Comparison of ENCODE assay signal across 8 cellular contexts in the genomic region with DNA sequence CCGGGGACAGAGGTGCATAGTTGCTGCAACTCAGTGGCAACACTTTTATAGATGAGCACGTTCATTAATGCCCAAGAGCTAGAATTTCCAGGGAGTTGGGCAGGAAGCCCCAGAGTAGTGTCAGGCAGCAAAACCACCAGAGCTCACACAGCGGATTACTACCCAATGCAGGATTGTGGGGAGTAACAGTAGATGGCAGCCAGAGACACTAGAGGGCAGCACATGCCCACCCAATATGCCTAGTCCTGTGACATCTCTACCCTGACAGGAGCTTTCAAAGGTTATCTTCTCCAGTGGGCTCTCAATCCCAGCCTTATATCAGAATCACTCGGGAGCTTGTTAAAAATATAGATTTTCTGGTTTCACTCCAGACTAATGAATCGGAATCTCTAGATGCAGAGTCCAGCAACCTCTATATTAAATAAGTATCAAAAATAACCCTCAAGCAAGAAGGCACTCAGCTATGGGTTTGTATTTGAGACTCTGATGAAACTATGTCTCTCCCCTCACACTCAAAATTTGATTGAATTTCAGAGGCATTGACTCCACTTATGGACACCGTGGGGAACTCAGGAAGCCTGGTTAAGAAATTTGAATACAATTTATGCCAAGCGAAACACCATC.
A peak's percentile ranks its signal among the peaks of the same experiment; 100 is the strongest.
DNase-seq lines count a peak whose midpoint lies in the region; ATAC-seq lines count a peak whose summit lies in the region.

No MANE protein-coding gene starts in this region.

- DNase-seq in activated gamma-delta T cell treated with Interleukin-2 at 50 U/mL for 16 hours = peak; percentile 76
- no peak for DNase-seq in activated gamma-delta T cell (lab: John Stamatoyannopoulos, UW)
- DNase-seq in NCI-H345 treated with DMSO at 0.1 percent for 48 hours (lab: John Stamatoyannopoulos, UW; ENCODE audit: unreplicated experiment) = peak; percentile 46
- peak; percentile 62 to 71 for DNase-seq in central memory CD8-positive, alpha-beta T cell (ENCODE audit: low spot score in 2 of 2)
- peak; percentile 66 for DNase-seq in kidney glomerular epithelial cell (lab: John Stamatoyannopoulos, UW)
- DNase-seq in stimulated activated CD4-positive, alpha-beta T cell treated with anti-CD3 and anti-CD28 coated beads, Interleukin-2, amount 100 ng/mL, for 4 hours (ENCODE audit: low read depth) = peak; percentile 70

- H3K9me3 Mint-ChIP-seq in central memory CD8-positive, alpha-beta T cell = no peaks in the 10 kb centered on the region

- peaks cover 63% of the 10 kb centered on the region for H3K27me3 Mint-ChIP-seq in central memory CD8-positive, alpha-beta T cell

- H3K27ac Mint-ChIP-seq in central memory CD8-positive, alpha-beta T cell (ENCODE audit: low read depth) = no peak overlapping the region

- no peaks in the 10 kb centered on the region for H3K36me3 Mint-ChIP-seq in central memory CD8-positive, alpha-beta T cell (ENCODE audit: insufficient read depth)

- H3K4me3 Mint-ChIP-seq in central memory CD8-positive, alpha-beta T cell = no peak overlapping the region

- no peaks in the 10 kb centered on the region for H3K4me1 Mint-ChIP-seq in central memory CD8-positive, alpha-beta T cell

- ATAC-seq in HG03139 (IDR thresholded peaks at IDR 0.05; ENCODE audit: unreplicated experiment) = peak; percentile 70
- ATAC-seq in activated CD4-positive, CD25-positive, alpha-beta regulatory T cell treated with anti-CD3 and anti-CD28 coated beads, Interleukin-2, amount 50 U/mL, for 24 hours = peak; percentile 97 to 100
- ATAC-seq in central memory CD8-positive, alpha-beta T cell (replicated peaks; ENCODE audit: extremely low read depth, poor library complexity, severe bottlenecking) = peak; percentile 97
